14 cellular contexts compared by ENCODE assay signal in genomic region chr1:59520759-59521442, GRCh38.
DNase-seq lines count a peak whose midpoint lies in the region; ATAC-seq and TF ChIP-seq lines count a peak whose summit lies in the region.
"Had no signal": no experiment of that assay in that cellular context is flagged by ENCODE, and none has a peak within 500 bp of the region (broad histone marks: within the 10 kb centered on the region; RNA-seq: fewer than 3 reads in every experiment).

No MANE protein-coding gene starts in this region.

- POLR2A ChIA-PET in HEK293T (lab: Yijun Ruan, JAX): no interaction called here

- peak overlapping the region; percentile 27 for H3K4me3 ChIP-seq in skeletal muscle satellite cell (ENCODE audit: low read length)
- H3K4me3 ChIP-seq: GM12878 had no signal

- no peaks in the 10 kb centered on the region for H3K9me3 Mint-ChIP-seq in natural killer cell treated with Interleukin-12 subunit alpha and Interleukin-12 subunit beta and Interleukin-15 and Interleukin-18, amount 100 ng/mL, for 72 hours
- H3K9me3 Mint-ChIP-seq in stimulated activated naive CD8-positive, alpha-beta T cell treated with anti-CD3 and anti-CD28 coated beads, Interleukin-15, amount 100 ng/mL, for 72 hours: no peaks in the 10 kb centered on the region
- H3K9me3 Mint-ChIP-seq: activated naive CD8-positive, alpha-beta T cell treated with anti-CD3 and anti-CD28 coated beads, Interleukin-2, amount 50 U/mL, for 24 hours; CD8-positive, alpha-beta memory T cell had no signal

- no peaks in the 10 kb centered on the region for H3K36me3 Mint-ChIP-seq in natural killer cell treated with Interleukin-12 subunit alpha and Interleukin-12 subunit beta and Interleukin-15 and Interleukin-18, amount 100 ng/mL, for 72 hours

- H3K27ac Mint-ChIP-seq in natural killer cell treated with Interleukin-12 subunit alpha and Interleukin-12 subunit beta and Interleukin-15 and Interleukin-18, amount 100 ng/mL, for 72 hours: no peak overlapping the region
- no peak overlapping the region for H3K27ac Mint-ChIP-seq in stimulated activated naive CD8-positive, alpha-beta T cell treated with anti-CD3 and anti-CD28 coated beads, Interleukin-15, amount 100 ng/mL, for 72 hours
- H3K27ac Mint-ChIP-seq: activated naive CD8-positive, alpha-beta T cell treated with anti-CD3 and anti-CD28 coated beads, Interleukin-2, amount 50 U/mL, for 24 hours; CD8-positive, alpha-beta memory T cell had no signal

- no peaks in the 10 kb centered on the region for H3K4me1 Mint-ChIP-seq in natural killer cell treated with Interleukin-12 subunit alpha and Interleukin-12 subunit beta and Interleukin-15 and Interleukin-18, amount 100 ng/mL, for 72 hours (ENCODE audit: low read depth in 2 of 2)
- H3K4me1 Mint-ChIP-seq in stimulated activated naive CD8-positive, alpha-beta T cell treated with anti-CD3 and anti-CD28 coated beads, Interleukin-15, amount 100 ng/mL, for 72 hours: no peaks in the 10 kb centered on the region
- H3K4me1 Mint-ChIP-seq: activated naive CD8-positive, alpha-beta T cell treated with anti-CD3 and anti-CD28 coated beads, Interleukin-2, amount 50 U/mL, for 24 hours; CD8-positive, alpha-beta memory T cell had no signal

- peak overlapping the region; percentile 68 for H3K4me2 ChIP-seq in skeletal muscle satellite cell (ENCODE audit: low read length)

- peak overlapping the region; percentile 61 for H3K9ac ChIP-seq in skeletal muscle satellite cell (ENCODE audit: low read depth, low read length)

- H3K27me3 ChIP-seq in skeletal muscle satellite cell (ENCODE audit: control insufficient read depth, insufficient read depth, low read length): no peaks in the 10 kb centered on the region

- CTCF ChIA-PET in HEK293T (lab: Yijun Ruan, JAX): interaction anchor here (0.9 kb wide), 1 partner anchor 9 kb away, joined by 3 read pairs; no protein-coding TSS in a partner anchor

- no peak for ATAC-seq in natural killer cell treated with Interleukin-12 subunit alpha and Interleukin-12 subunit beta and Interleukin-15 and Interleukin-18, amount 100 ng/mL, for 72 hours
- ATAC-seq in stimulated activated naive CD8-positive, alpha-beta T cell treated with anti-CD3 and anti-CD28 coated beads, Interleukin-15, amount 100 ng/mL, for 72 hours: no peak
- ATAC-seq in HG03095 (IDR thresholded peaks at IDR 0.05; ENCODE audit: unreplicated experiment): no peak
- ATAC-seq: activated naive CD8-positive, alpha-beta T cell treated with anti-CD3 and anti-CD28 coated beads, Interleukin-2, amount 50 U/mL, for 24 hours; GM12878 had no signal

- H3K4me3 Mint-ChIP-seq in natural killer cell treated with Interleukin-12 subunit alpha and Interleukin-12 subunit beta and Interleukin-15 and Interleukin-18, amount 100 ng/mL, for 72 hours: no peak overlapping the region
- no peak overlapping the region for H3K4me3 Mint-ChIP-seq in stimulated activated naive CD8-positive, alpha-beta T cell treated with anti-CD3 and anti-CD28 coated beads, Interleukin-15, amount 100 ng/mL, for 72 hours
- H3K4me3 Mint-ChIP-seq: activated naive CD8-positive, alpha-beta T cell treated with anti-CD3 and anti-CD28 coated beads, Interleukin-2, amount 50 U/mL, for 24 hours; CD8-positive, alpha-beta memory T cell had no signal

- no peaks in the 10 kb centered on the region for H3K9me3 ChIP-seq in skeletal muscle satellite cell (replicated peaks; ENCODE audit: low read length)

- no peaks in the 10 kb centered on the region for H3K36me3 ChIP-seq in skeletal muscle satellite cell (ENCODE audit: insufficient read depth, low read length)

- H3K4me1 ChIP-seq in skeletal muscle satellite cell (ENCODE audit: control insufficient read depth, insufficient read depth, low read length): peaks cover 36% of the 10 kb centered on the region

- no peaks in the 10 kb centered on the region for H3K27me3 Mint-ChIP-seq in natural killer cell treated with Interleukin-12 subunit alpha and Interleukin-12 subunit beta and Interleukin-15 and Interleukin-18, amount 100 ng/mL, for 72 hours
- H3K27me3 Mint-ChIP-seq in stimulated activated naive CD8-positive, alpha-beta T cell treated with anti-CD3 and anti-CD28 coated beads, Interleukin-15, amount 100 ng/mL, for 72 hours: no peaks in the 10 kb centered on the region
- H3K27me3 Mint-ChIP-seq: activated naive CD8-positive, alpha-beta T cell treated with anti-CD3 and anti-CD28 coated beads, Interleukin-2, amount 50 U/mL, for 24 hours; CD8-positive, alpha-beta memory T cell had no signal

- DNase-seq in H4 (ENCODE audit: low spot score) (peak; percentile 27), cerebellar cortex (ENCODE audit: low spot score) (peak; percentile 88), iris pigment epithelial cell (ENCODE audit: low read depth) (peak; percentile 78), HEK293T (ENCODE audit: extremely low spot score) (no peak)
- no peak for DNase-seq in natural killer cell treated with Interleukin-12 subunit alpha and Interleukin-12 subunit beta and Interleukin-15 and Interleukin-18, amount 100 ng/mL, for 72 hours (ENCODE audit: low spot score)
- DNase-seq in stimulated activated naive CD8-positive, alpha-beta T cell treated with anti-CD3 and anti-CD28 coated beads, Interleukin-15, amount 100 ng/mL, for 72 hours: no peak
- DNase-seq: activated CD8-positive, alpha-beta memory T cell treated with anti-CD3 and anti-CD28 coated beads for 24 hours; activated naive CD8-positive, alpha-beta T cell treated with anti-CD3 and anti-CD28 coated beads, Interleukin-2, amount 50 U/mL, for 24 hours; CD8-positive, alpha-beta memory T cell; Karpas-422; NCI-H510A treated with DMSO at 0.1 percent for 48 hours had no signal

TF ChIP-seq in HEK293T, 16 proteins besides CTCF, POLR2A, EP300 and RAD21:
- TF ChIP-seq FOXK2 (IDR thresholded peaks at IDR 0.05) (no peak), TARDBP (IDR thresholded peaks at IDR 0.05) (no peak), HDGF (IDR thresholded peaks at IDR 0.05; ENCODE audit: borderline replicate concordance) (no peak), L3MBTL2 (conservative IDR thresholded peaks at IDR 0.05) (no peak), NFRKB (IDR thresholded peaks at IDR 0.05) (no peak), LEF1 (IDR thresholded peaks at IDR 0.05; ENCODE audit: borderline replicate concordance) (no peak), SP1 (IDR thresholded peaks at IDR 0.05) (no peak), ZNF384 (IDR thresholded peaks at IDR 0.05) (no peak), CTBP1 (IDR thresholded peaks at IDR 0.05; ENCODE audit: borderline replicate concordance) (no peak), SUZ12 (IDR thresholded peaks at IDR 0.05) (no peak), FOXA1 (IDR thresholded peaks at IDR 0.05) (no peak), ELF4 (IDR thresholded peaks at IDR 0.05) (no peak), FOXM1 (IDR thresholded peaks at IDR 0.05; ENCODE audit: borderline replicate concordance) (no peak)
- TF ChIP-seq, protein P1, sequence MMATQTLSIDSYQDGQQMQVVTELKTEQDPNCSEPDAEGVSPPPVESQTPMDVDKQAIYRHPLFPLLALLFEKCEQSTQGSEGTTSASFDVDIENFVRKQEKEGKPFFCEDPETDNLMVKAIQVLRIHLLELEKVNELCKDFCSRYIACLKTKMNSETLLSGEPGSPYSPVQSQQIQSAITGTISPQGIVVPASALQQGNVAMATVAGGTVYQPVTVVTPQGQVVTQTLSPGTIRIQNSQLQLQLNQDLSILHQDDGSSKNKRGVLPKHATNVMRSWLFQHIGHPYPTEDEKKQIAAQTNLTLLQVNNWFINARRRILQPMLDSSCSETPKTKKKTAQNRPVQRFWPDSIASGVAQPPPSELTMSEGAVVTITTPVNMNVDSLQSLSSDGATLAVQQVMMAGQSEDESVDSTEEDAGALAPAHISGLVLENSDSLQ (IDR thresholded peaks at IDR 0.05): no peak

Comparison
In these comparisons a context has a peak if more than half of its experiments do, and no peak if none do; other contexts are left out.
1. DNase-seq: peak in H4 (single experiment), cerebellar cortex (single experiment) and iris pigment epithelial cell (single experiment); none in natural killer cell treated with Interleukin-12 subunit alpha and Interleukin-12 subunit beta and Interleukin-15 and Interleukin-18, amount 100 ng/mL, for 72 hours (single experiment), stimulated activated naive CD8-positive, alpha-beta T cell treated with anti-CD3 and anti-CD28 coated beads, Interleukin-15, amount 100 ng/mL, for 72 hours (0 of 2) and HEK293T (single experiment).